ENCODE assay signal across 7 cellular contexts in the genomic region with DNA sequence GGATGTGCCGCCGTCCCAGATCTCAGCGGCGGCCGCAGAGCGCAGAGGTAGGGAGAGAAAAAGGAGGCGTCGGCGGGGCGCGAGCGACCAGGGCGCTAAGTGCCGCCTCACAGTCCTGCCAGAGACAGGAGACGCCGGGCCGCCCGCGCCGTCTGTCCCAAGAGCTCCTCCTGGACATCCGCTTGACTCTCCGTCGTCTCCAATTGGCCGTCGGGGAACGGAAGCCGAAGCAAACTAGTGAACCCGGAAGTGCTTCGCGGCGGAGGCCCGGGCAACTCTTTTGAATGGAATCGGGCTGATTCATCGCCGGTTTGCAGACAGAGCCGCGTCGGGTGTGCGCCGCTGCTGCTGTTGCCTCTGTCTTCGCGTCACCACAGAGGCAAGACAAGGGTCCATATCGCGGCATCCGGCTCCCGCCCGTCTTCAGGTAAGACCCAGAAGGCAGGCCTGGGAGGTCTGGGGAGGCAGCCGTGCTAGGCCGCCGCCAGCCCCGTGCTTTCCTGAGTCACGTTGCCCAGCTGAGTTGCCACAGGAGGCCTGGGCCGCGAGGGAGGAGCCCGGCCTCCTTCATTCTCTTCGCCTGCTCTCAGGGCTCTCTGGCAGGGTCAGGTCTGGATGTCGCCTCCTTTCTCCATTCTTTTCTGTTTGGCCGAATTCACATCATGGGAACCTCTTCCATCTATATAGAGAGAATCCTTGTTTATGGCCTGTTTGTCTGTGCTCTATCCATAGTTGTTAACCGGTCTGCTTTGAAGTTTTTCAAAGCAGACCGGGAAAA.
DNase-seq lines count a peak whose midpoint lies in the region; ATAC-seq, FAIRE-seq and TF ChIP-seq lines count a peak whose summit lies in the region.

Gene PSMD14 (plus strand): TSS at position 248 of the 778 bp plus-strand sequence. CDS start 10,401 bp downstream, outside the sequence.

- ATAC-seq in HG02981 (IDR thresholded peaks at IDR 0.05; ENCODE audit: unreplicated experiment): peak; percentile 97

- peak; percentile 72 for DNase-seq in GM18507 (ENCODE audit: extremely low spot score, insufficient read length, low read depth)
- peak; percentile 69 for DNase-seq in NCI-H2029 treated with DMSO at 0.1 percent for 48 hours (lab: John Stamatoyannopoulos, UW)
- peak; percentile 83 for DNase-seq in T1000 (lab: John Stamatoyannopoulos, UW)
- peak; percentile 97 for DNase-seq in astrocyte of the hippocampus (ENCODE audit: low read depth, low spot score)
- DNase-seq in hippocampal formation (lab: John Stamatoyannopoulos, UW): peak; percentile 87
- peak; percentile 81 for DNase-seq in retinal pigment epithelial cell (ENCODE audit: low read depth)

- peak; percentile 95 for FAIRE-seq in GM18507 (lab: Jason Lieb, UNC)

- no peak for TF ChIP-seq CTCF in retinal pigment epithelial cell (conservative IDR thresholded peaks at IDR 0.05; ENCODE audit: low read depth, low read length)

- H3K4me3 ChIP-seq in retinal pigment epithelial cell (ENCODE audit: low read length): peak within 1 kb of the TSS; percentile 87

Comparison
In these comparisons a context has a peak if more than half of its experiments do, and no peak if none do; other contexts are left out.
1. Peak in every context shown above with its lines: DNase-seq, ATAC-seq and H3K4me3 ChIP-seq.